Comparison of ENCODE assay signal across 9 cellular contexts in the genomic region with DNA sequence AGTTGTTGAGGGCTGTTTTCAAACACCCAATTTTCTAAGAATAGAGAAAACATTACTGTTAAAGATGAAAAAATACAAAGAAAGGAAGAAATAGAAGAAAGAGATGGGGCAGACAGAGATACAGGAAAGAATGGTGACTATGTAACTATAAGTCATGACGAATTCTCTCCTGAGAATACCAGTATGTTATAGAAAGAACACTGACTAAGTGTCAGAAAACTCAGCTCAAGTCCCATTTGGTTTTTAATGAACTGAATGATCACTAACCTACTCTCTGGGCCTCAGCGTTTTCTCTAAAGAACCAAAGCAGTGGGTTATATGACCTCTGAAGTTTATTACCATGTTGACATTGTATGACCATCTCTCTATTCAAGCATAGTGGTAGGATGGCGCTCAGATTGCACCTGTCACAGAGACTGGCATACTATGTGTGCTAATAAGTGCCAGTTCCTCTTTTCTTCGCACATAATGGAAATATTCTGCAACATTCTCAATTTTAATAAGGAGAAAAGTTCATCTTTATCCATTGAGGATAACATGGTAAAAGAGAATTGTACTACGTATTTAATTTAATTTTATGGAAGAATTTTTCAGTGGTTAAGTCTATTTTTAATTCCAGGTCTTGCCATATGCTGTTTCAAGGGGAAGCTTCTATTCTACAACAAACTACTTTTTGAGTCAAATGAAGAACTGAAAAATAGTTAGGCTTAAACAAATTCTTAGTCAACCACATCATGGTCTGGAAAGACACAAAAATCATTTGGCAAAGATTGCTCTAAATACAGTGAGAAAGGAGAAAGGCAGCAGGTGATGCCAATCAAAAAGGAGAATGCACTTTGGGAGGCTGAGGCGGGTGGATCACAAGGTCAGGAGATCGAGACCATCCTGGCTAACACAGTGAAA. TPM values are rescaled to one million over a fixed set of nuclear protein-coding genes. Genes with fewer than 3 reads are reported as not detected.
DNase-seq lines count a peak whose midpoint lies in the region; ATAC-seq lines count a peak whose summit lies in the region.
"Had no signal": no experiment of that assay in that cellular context is flagged by ENCODE, and none has a peak within 500 bp of the region (broad histone marks: within the 10 kb centered on the region; RNA-seq: fewer than 3 reads in every experiment).

No MANE protein-coding gene starts in this region.

- H3K4me3 Mint-ChIP-seq in activated CD4-positive, alpha-beta memory T cell treated with anti-CD3 and anti-CD28 coated beads for 36 hours: no peak overlapping the region

- CTCF ChIA-PET in activated CD4-positive, alpha-beta memory T cell treated with anti-CD3 and anti-CD28 coated beads for 36 hours (lab: Charles Lee): interaction anchor here (0.7 to 3.0 kb wide), 11 partner anchors 8 to 365 kb away, joined by 3 to 18 read pairs (median 4); no protein-coding TSS in a partner anchor

- no peaks in the 10 kb centered on the region for H3K27me3 Mint-ChIP-seq in activated CD4-positive, alpha-beta memory T cell treated with anti-CD3 and anti-CD28 coated beads for 36 hours

- peaks cover 7% of the 10 kb centered on the region for H3K9me3 Mint-ChIP-seq in activated CD4-positive, alpha-beta memory T cell treated with anti-CD3 and anti-CD28 coated beads for 36 hours

- no peak for DNase-seq in activated CD4-positive, alpha-beta memory T cell treated with anti-CD3 and anti-CD28 coated beads for 36 hours
- DNase-seq in GM19238 (ENCODE audit: insufficient read length, low spot score) (no peak), NCI-H446 (lab: John Stamatoyannopoulos, UW) (no peak), AG08395 (ENCODE audit: low spot score) (no peak), left lobe of liver (ENCODE audit: low spot score) (no peak)
- DNase-seq: tibial artery had no signal

- peaks cover 4% of the 10 kb centered on the region for H3K36me3 Mint-ChIP-seq in activated CD4-positive, alpha-beta memory T cell treated with anti-CD3 and anti-CD28 coated beads for 36 hours

- POLR2A ChIA-PET in activated CD4-positive, alpha-beta memory T cell treated with anti-CD3 and anti-CD28 coated beads for 36 hours (lab: Charles Lee): interaction anchor here (0.6 to 2.4 kb wide), 8 partner anchors 10 to 556 kb away, joined by 3 to 14 read pairs (median 5); no protein-coding TSS in a partner anchor

- H3K4me1 Mint-ChIP-seq in activated CD4-positive, alpha-beta memory T cell treated with anti-CD3 and anti-CD28 coated beads for 36 hours (ENCODE audit: low read depth): peaks cover 70% of the 10 kb centered on the region

- H3K27ac Mint-ChIP-seq in activated CD4-positive, alpha-beta memory T cell treated with anti-CD3 and anti-CD28 coated beads for 36 hours: peak overlapping the region; percentile 92

- ATAC-seq in GM18499 (IDR thresholded peaks at IDR 0.05; ENCODE audit: insufficient read depth, unreplicated experiment) (peak; percentile 57), GM19452 (IDR thresholded peaks at IDR 0.05; ENCODE audit: unreplicated experiment) (peak; percentile 78), HG03045 (IDR thresholded peaks at IDR 0.05; ENCODE audit: unreplicated experiment) (peak; percentile 69), left lobe of liver (no peak)

- intact Hi-C loops in activated CD4-positive, alpha-beta memory T cell treated with anti-CD3 and anti-CD28 coated beads for 36 hours (cut with micrococcal nuclease): loop anchor here (1.0 to 10.0 kb wide), 6 partner anchors 9 to 585 kb away; partner anchors contain the start of genes CCDC83 and PRSS23

RNA-seq across cellular contexts. Expression of gene EED, which starts 25.0 kb away (rescaled TPM):
- total RNA-seq in activated CD4-positive, alpha-beta memory T cell treated with anti-CD3 and anti-CD28 coated beads for 36 hours: 100 to 1,000 TPM; 170 TPM
- total RNA-seq in left lobe of liver: 7.5 TPM

Comparison
In these comparisons a context has a peak if more than half of its experiments do, and no peak if none do; other contexts are left out.
1. RNA of gene EED, which starts 25.0 kb away (total RNA-seq): 170 TPM in activated CD4-positive, alpha-beta memory T cell treated with anti-CD3 and anti-CD28 coated beads for 36 hours; 7.5 TPM in left lobe of liver (single experiment); every median in the first group is over 10 times any median in the second.